Comparison of ENCODE assay signal across 2 cellular contexts in genomic region chr3:94431831-94432230, GRCh38.
TF ChIP-seq lines count a peak whose summit lies in the region.

No MANE protein-coding gene starts in this region.

TF ChIP-seq in SK-N-SH treated with all-trans-retinoic acid at 6 μM for 48 hours, 23 proteins besides CTCF, POLR2A, EP300 and RAD21 (continued from another document):
- TF ChIP-seq ESRRG (CRISPR knock-in tag; IDR thresholded peaks at IDR 0.05) (no peak), ARNTL (CRISPR knock-in tag; IDR thresholded peaks at IDR 0.05; ENCODE audit: borderline replicate concordance, low read depth) (no peak), ZC3H10 (CRISPR knock-in tag; IDR thresholded peaks at IDR 0.05) (no peak), ZNF70 (CRISPR knock-in tag; IDR thresholded peaks at IDR 0.05) (no peak)
- TF ChIP-seq, protein P1, sequence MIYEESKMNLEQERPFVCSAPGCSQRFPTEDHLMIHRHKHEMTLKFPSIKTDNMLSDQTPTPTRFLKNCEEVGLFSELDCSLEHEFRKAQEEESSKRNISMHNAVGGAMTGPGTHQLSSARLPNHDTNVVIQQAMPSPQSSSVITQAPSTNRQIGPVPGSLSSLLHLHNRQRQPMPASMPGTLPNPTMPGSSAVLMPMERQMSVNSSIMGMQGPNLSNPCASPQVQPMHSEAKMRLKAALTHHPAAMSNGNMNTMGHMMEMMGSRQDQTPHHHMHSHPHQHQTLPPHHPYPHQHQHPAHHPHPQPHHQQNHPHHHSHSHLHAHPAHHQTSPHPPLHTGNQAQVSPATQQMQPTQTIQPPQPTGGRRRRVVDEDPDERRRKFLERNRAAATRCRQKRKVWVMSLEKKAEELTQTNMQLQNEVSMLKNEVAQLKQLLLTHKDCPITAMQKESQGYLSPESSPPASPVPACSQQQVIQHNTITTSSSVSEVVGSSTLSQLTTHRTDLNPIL (CRISPR knock-in tag; IDR thresholded peaks at IDR 0.05; ENCODE audit: low read depth), result no peak

TF ChIP-seq in SK-N-SH, 30 proteins besides CTCF, POLR2A, EP300 and RAD21 (continued from another document):
- TF ChIP-seq, protein P2, sequence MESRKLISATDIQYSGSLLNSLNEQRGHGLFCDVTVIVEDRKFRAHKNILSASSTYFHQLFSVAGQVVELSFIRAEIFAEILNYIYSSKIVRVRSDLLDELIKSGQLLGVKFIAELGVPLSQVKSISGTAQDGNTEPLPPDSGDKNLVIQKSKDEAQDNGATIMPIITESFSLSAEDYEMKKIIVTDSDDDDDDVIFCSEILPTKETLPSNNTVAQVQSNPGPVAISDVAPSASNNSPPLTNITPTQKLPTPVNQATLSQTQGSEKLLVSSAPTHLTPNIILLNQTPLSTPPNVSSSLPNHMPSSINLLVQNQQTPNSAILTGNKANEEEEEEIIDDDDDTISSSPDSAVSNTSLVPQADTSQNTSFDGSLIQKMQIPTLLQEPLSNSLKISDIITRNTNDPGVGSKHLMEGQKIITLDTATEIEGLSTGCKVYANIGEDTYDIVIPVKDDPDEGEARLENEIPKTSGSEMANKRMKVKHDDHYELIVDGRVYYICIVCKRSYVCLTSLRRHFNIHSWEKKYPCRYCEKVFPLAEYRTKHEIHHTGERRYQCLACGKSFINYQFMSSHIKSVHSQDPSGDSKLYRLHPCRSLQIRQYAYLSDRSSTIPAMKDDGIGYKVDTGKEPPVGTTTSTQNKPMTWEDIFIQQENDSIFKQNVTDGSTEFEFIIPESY (IDR thresholded peaks at IDR 0.05; ENCODE audit: borderline replicate concordance, low read depth), result no peak
- TF ChIP-seq TAF1 (IDR thresholded peaks at IDR 0.05; ENCODE audit: borderline replicate concordance, low read depth, low read length) (no peak), GATA2 (CRISPR knock-in tag; IDR thresholded peaks at IDR 0.05) (no peak; the same call in 1 of the 2 replicates), FOXM1 (IDR thresholded peaks at IDR 0.05; ENCODE audit: low read depth) (no peak), SIN3A (IDR thresholded peaks at IDR 0.05; ENCODE audit: borderline replicate concordance, low read depth, low read length) (no peak), NFIC (IDR thresholded peaks at IDR 0.05; ENCODE audit: borderline replicate concordance) (no peak), FOXJ3 (CRISPR knock-in tag; IDR thresholded peaks at IDR 0.05) (no peak), ELF1 (IDR thresholded peaks at IDR 0.05) (no peak), MEF2A (IDR thresholded peaks at IDR 0.05; ENCODE audit: borderline replicate concordance, low read depth) (no peak), MXI1 (IDR thresholded peaks at IDR 0.05; ENCODE audit: low read depth, low read length) (no peak), TEAD4 (IDR thresholded peaks at IDR 0.05; ENCODE audit: borderline replicate concordance, insufficient read depth) (no peak), IRF3 (IDR thresholded peaks at IDR 0.05; ENCODE audit: low read depth, low read length) (no peak)
- TF ChIP-seq, protein P3, sequence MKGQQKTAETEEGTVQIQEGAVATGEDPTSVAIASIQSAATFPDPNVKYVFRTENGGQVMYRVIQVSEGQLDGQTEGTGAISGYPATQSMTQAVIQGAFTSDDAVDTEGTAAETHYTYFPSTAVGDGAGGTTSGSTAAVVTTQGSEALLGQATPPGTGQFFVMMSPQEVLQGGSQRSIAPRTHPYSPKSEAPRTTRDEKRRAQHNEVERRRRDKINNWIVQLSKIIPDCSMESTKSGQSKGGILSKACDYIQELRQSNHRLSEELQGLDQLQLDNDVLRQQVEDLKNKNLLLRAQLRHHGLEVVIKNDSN (IDR thresholded peaks at IDR 0.05; ENCODE audit: borderline replicate concordance, low read depth), result no peak
